24 cellular contexts compared by ENCODE assay signal in the genomic region with DNA sequence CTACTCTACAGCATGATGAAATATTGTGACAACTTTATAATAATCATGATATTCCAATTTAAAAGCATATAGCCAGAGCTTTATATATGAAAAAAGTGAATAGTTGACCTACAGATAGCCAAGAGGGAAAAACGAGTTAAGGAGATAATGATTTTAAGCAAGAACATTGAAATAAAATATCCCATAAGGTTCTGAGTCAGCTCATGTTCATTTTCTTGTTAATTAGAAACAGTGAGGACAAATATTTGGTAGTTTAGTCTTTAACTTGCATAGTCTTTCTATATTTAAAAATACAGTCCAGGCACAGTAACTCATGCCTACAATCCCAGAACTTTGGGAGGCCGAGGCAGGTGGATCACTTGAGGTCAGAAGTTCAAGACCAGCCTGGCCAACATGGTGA.
"Had no signal": no experiment of that assay in that cellular context is flagged by ENCODE, and none has a peak within 500 bp of the region (broad histone marks: within the 10 kb centered on the region; RNA-seq: fewer than 3 reads in every experiment).

No MANE protein-coding gene starts in this region.

- H3K4me2 ChIP-seq: neural progenitor cell had no signal

- H3K4me1 ChIP-seq: neural progenitor cell, pancreas, psoas muscle, right lobe of liver, sigmoid colon, stomach, thyroid gland, tibial nerve, upper lobe of left lung, vagina had no signal

- H3K27ac ChIP-seq: neural progenitor cell, neutrophil, pancreas, psoas muscle, right lobe of liver, sigmoid colon, stomach, thoracic aorta, thyroid gland, tibial nerve, upper lobe of left lung, vagina had no signal

- H3K4me3 ChIP-seq: neural progenitor cell, pancreas, psoas muscle, right lobe of liver, sigmoid colon, stomach, thoracic aorta, thyroid gland, tibial nerve, upper lobe of left lung, vagina had no signal

- H2AFZ ChIP-seq: neural progenitor cell had no signal

- H3K36me3 ChIP-seq: neural progenitor cell, neutrophil, pancreas, right lobe of liver, sigmoid colon, stomach, thoracic aorta, thyroid gland, tibial nerve, upper lobe of left lung, vagina had no signal

- H3K9ac ChIP-seq: neural progenitor cell had no signal

- DNase-seq: natural killer cell; nucleus accumbens; pancreas; psoas muscle; right cardiac atrium; right lobe of liver; sigmoid colon; small intestine; stimulated activated CD4-positive, alpha-beta T cell treated with anti-CD3 and anti-CD28 coated beads, Interleukin-15, amount 100 ng/mL, for 24 hours; stimulated activated CD4-positive, alpha-beta T cell treated with anti-CD3 and anti-CD28 coated beads, Interleukin-2, amount 100 ng/mL, for 24 hours; stimulated activated CD4-positive, alpha-beta T cell treated with anti-CD3 and anti-CD28 coated beads, Interleukin-2, amount 100 ng/mL, for 48 hours; stimulated activated CD4-positive, alpha-beta T cell treated with anti-CD3 and anti-CD28 coated beads, Interleukin-4, amount 100 ng/mL, for 24 hours; stimulated activated naive B cell treated with anti-CD40 and anti-IgM and Interleukin-4, amounts not matched to agents 10 μg/mL and 1 μg/mL and 100 μg/mL, for 72 hours; stimulated activated naive CD4-positive, alpha-beta T cell treated with Interleukin-2 at 50 U/mL for 16 hours; stomach; thyroid gland; trophoblast cell; upper lobe of left lung had no signal

- ATAC-seq: natural killer cell; pancreas; psoas muscle; right cardiac atrium; right lobe of liver; stimulated activated effector memory CD8-positive, alpha-beta T cell treated with anti-CD3 and anti-CD28 coated beads, Interleukin-12 subunit alpha, Interleukin-12 subunit beta, amount 100 ng/mL, for 72 hours; stimulated activated naive B cell treated with anti-CD40 and anti-IgM and Interleukin-4, amounts not matched to agents 10 μg/mL and 1 μg/mL and 100 μg/mL, for 72 hours had no signal

- H3K27me3 ChIP-seq: neural progenitor cell, neutrophil, pancreas, right lobe of liver, sigmoid colon, stomach, thyroid gland, tibial nerve, upper lobe of left lung, vagina had no signal

- H3K9me3 ChIP-seq: neutrophil, pancreas, psoas muscle, right lobe of liver, sigmoid colon, stomach, thoracic aorta, thyroid gland, tibial nerve, upper lobe of left lung, vagina had no signal
